8 cellular contexts compared by ENCODE assay signal in genomic region chr7:101817031-101817929, GRCh38. TPM values are rescaled to one million over a fixed set of nuclear protein-coding genes. Genes with fewer than 3 reads are reported as not detected.
DNase-seq lines count a peak whose midpoint lies in the region; ATAC-seq and TF ChIP-seq lines count a peak whose summit lies in the region.

A gene with protein sequence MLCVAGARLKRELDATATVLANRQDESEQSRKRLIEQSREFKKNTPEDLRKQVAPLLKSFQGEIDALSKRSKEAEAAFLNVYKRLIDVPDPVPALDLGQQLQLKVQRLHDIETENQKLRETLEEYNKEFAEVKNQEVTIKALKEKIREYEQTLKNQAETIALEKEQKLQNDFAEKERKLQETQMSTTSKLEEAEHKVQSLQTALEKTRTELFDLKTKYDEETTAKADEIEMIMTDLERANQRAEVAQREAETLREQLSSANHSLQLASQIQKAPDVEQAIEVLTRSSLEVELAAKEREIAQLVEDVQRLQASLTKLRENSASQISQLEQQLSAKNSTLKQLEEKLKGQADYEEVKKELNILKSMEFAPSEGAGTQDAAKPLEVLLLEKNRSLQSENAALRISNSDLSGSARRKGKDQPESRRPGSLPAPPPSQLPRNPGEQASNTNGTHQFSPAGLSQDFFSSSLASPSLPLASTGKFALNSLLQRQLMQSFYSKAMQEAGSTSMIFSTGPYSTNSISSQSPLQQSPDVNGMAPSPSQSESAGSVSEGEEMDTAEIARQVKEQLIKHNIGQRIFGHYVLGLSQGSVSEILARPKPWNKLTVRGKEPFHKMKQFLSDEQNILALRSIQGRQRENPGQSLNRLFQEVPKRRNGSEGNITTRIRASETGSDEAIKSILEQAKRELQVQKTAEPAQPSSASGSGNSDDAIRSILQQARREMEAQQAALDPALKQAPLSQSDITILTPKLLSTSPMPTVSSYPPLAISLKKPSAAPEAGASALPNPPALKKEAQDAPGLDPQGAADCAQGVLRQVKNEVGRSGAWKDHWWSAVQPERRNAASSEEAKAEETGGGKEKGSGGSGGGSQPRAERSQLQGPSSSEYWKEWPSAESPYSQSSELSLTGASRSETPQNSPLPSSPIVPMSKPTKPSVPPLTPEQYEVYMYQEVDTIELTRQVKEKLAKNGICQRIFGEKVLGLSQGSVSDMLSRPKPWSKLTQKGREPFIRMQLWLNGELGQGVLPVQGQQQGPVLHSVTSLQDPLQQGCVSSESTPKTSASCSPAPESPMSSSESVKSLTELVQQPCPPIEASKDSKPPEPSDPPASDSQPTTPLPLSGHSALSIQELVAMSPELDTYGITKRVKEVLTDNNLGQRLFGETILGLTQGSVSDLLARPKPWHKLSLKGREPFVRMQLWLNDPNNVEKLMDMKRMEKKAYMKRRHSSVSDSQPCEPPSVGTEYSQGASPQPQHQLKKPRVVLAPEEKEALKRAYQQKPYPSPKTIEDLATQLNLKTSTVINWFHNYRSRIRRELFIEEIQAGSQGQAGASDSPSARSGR (N-terminal part only) (plus strand): TSS chr7:101817626. CDS start chr7:101817640, 14 bp downstream.

- H3F3A ChIP-seq in SK-N-SH (replicated peaks; ENCODE audit: insufficient read depth) = peaks cover 15% of the 10 kb centered on the region

- no peaks in the 10 kb centered on the region for H3K9me2 ChIP-seq in SK-N-SH

- no peak within 1 kb of the TSS for H3K9ac ChIP-seq in H9 (ENCODE audit: extremely low read depth, insufficient read length, low read length)
- peak within 1 kb of the TSS; percentile 70 for H3K9ac ChIP-seq in SK-N-SH

- H3K4ac ChIP-seq in H9 (ENCODE audit: low read depth, low read length) = no peak within 1 kb of the TSS

- no peaks in the 10 kb centered on the region for H3K36me3 ChIP-seq in SK-N-SH (replicated peaks in 1 of 2; ENCODE audit: control insufficient read depth in 1 of 2, insufficient read depth in 2 of 2, low read length in 1 of 2)
- no peaks in the 10 kb centered on the region for H3K36me3 ChIP-seq in breast epithelium

- no peak within 1 kb of the TSS for H3K56ac ChIP-seq in H9 (ENCODE audit: insufficient read length, low read depth, low read length)

- H3K27me3 Mint-ChIP-seq in H9 (ENCODE audit: low read depth) = peaks cover 18% of the 10 kb centered on the region

- TF ChIP-seq RAD21 in SK-N-SH (IDR thresholded peaks at IDR 0.05; ENCODE audit: low read length) = no peak

- no peak within 1 kb of the TSS for H2BK20ac ChIP-seq in H9 (ENCODE audit: low read depth, low read length, poor library complexity, severe bottlenecking)

- H3K23ac ChIP-seq in H9 (ENCODE audit: insufficient read length, low read depth, low read length) = no peak within 1 kb of the TSS

- H2BK120ac ChIP-seq in H9 (ENCODE audit: low read depth, low read length, poor library complexity, severe bottlenecking) = no peak within 1 kb of the TSS

- no peak within 1 kb of the TSS for H2AFZ ChIP-seq in H9 (ENCODE audit: low read length)
- H2AFZ ChIP-seq in SK-N-SH (ENCODE audit: low read depth) = no peak within 1 kb of the TSS

- WGBS in H9 (ENCODE audit: extremely low coverage, insufficient read length, low lambda C conversion rate) = no CpG with 5 or more reads among the region's 100 CpGs
- WGBS in SK-N-SH (ENCODE audit: low lambda C conversion rate) = 8% methylated on average over 25 of the region's 100 CpGs

- CTCF ChIA-PET in AG04449 (lab: Yijun Ruan, JAX) (interaction anchor here (0.6 to 1.6 kb wide), 7 partner anchors 9 to 416 kb away, joined by 3 to 5 read pairs (median 3); no protein-coding TSS in a partner anchor), SK-N-SH (lab: Yijun Ruan, JAX) (interaction anchor here (0.6 to 5.7 kb wide), 18 partner anchors 8 to 454 kb away, joined by 3 to 56 read pairs (median 4); no protein-coding TSS in a partner anchor)

- no peak within 1 kb of the TSS for H3K14ac ChIP-seq in H9 (ENCODE audit: insufficient read depth, low read length)

- no peak for DNase-seq in AG04449 (ENCODE audit: low read depth, low spot score)
- DNase-seq in H9 = peak; percentile 33
- peak; percentile 75 for DNase-seq in SK-N-SH
- no peak for DNase-seq in breast epithelium (ENCODE audit: low spot score in 2 of 2)
- DNase-seq in kidney tubule cell (ENCODE audit: low spot score) = peak; percentile 38
- DNase-seq in stimulated activated CD4-positive, alpha-beta T cell treated with anti-CD3 and anti-CD28 coated beads, Interleukin-2, amount 100 ng/mL, for 4 hours (ENCODE audit: low read depth) = peak; percentile 18
- no peak for DNase-seq in pons (ENCODE audit: low spot score)

- peaks cover 47 to 49% of the 10 kb centered on the region in 2 experiments for H3K4me1 Mint-ChIP-seq in H9

- H4K5ac ChIP-seq in H9 (ENCODE audit: insufficient read length, low read depth, low read length) = no peak within 1 kb of the TSS

- H3K4me3 Mint-ChIP-seq in H9 = peak within 1 kb of the TSS; percentile 75 to 90

- H2AK5ac ChIP-seq in H9 (ENCODE audit: insufficient read length, low read length) = no peak within 1 kb of the TSS

- H3K9me3 Mint-ChIP-seq in H9 = no peaks in the 10 kb centered on the region

- no peak within 1 kb of the TSS for H3T11ph ChIP-seq in H9 (ENCODE audit: low read length)

- peaks cover under 1% of the 10 kb centered on the region for H3K79me1 ChIP-seq in H9 (ENCODE audit: insufficient read depth, low read depth, low read length, poor library complexity, severe bottlenecking)

- no peak within 1 kb of the TSS for H4K8ac ChIP-seq in H9 (replicated peaks; ENCODE audit: insufficient read length, low read depth, low read length)

- no peak within 1 kb of the TSS for H2BK5ac ChIP-seq in H9 (ENCODE audit: insufficient read length, low read length)

- peaks cover 17% of the 10 kb centered on the region for H3K23me2 ChIP-seq in H9 (ENCODE audit: insufficient read length, low read depth, low read length, poor library complexity, severe bottlenecking)

- POLR2A ChIA-PET in AG04449 (lab: Yijun Ruan, JAX) (interaction anchor here (0.5 kb wide), 1 partner anchor 123 kb away, joined by 3 read pairs; no protein-coding TSS in a partner anchor), SK-N-SH (lab: Yijun Ruan, JAX) (interaction anchor here (0.5 kb wide), 1 partner anchor 564 kb away, joined by 3 read pairs; no protein-coding TSS in a partner anchor)

- H3K36me3 Mint-ChIP-seq in H9 (ENCODE audit: insufficient read depth in 1 of 3, low read depth in 3 of 3) = no peaks in the 10 kb centered on the region; a peak in 3 of 7 replicates

- H3K18ac ChIP-seq in H9 (ENCODE audit: insufficient read length, low read depth, low read length) = no peak within 1 kb of the TSS

- no peak for TF ChIP-seq POLR2A in breast epithelium (IDR thresholded peaks at IDR 0.05)

- H3K4me1 ChIP-seq in H9 (ENCODE audit: insufficient read depth, low read length) (peaks cover 6% of the 10 kb centered on the region), SK-N-SH (ENCODE audit: control insufficient read depth in 1 of 2, insufficient read depth in 2 of 2, low read depth in 1 of 2, low read length in 1 of 2) (peaks cover 18 to 44% of the 10 kb centered on the region in 2 experiments; a peak in 3 of 4 replicates), breast epithelium (no peaks in the 10 kb centered on the region)

- H3K4me2 ChIP-seq in H9 (ENCODE audit: insufficient read depth, insufficient read length, low read length) (peak within 1 kb of the TSS; percentile 79), SK-N-SH (peak within 1 kb of the TSS; percentile 75)

- no peak for ATAC-seq in HG03571 (IDR thresholded peaks at IDR 0.05; ENCODE audit: unreplicated experiment)

- no peaks in the 10 kb centered on the region for H3K27me3 ChIP-seq in H9 (ENCODE audit: insufficient read depth, low read length)
- H3K27me3 ChIP-seq in SK-N-SH (ENCODE audit: insufficient read depth) = no peaks in the 10 kb centered on the region
- H3K27me3 ChIP-seq in breast epithelium = peaks cover 0 to 11% of the 10 kb centered on the region in 2 donors

- H3K9me3 ChIP-seq in H9 (ENCODE audit: control insufficient read depth, low read depth, low read length) (no peaks in the 10 kb centered on the region), SK-N-SH (no peaks in the 10 kb centered on the region), breast epithelium (no peaks in the 10 kb centered on the region)

- H2BK12ac ChIP-seq in H9 (ENCODE audit: insufficient read length, low read depth, low read length) = no peak within 1 kb of the TSS

- TF ChIP-seq CTCF in AG04449 (IDR thresholded peaks at IDR 0.05; ENCODE audit: insufficient read depth, low read length, missing control alignments) (no peak), H9 (conservative IDR thresholded peaks at IDR 0.05) (no peak), SK-N-SH (IDR thresholded peaks at IDR 0.05) (no peak), breast epithelium (IDR thresholded peaks at IDR 0.05) (no peak)

- H3K4me3 ChIP-seq in AG04449 (ENCODE audit: low read depth, low read length) = peak within 1 kb of the TSS; percentile 62
- H3K4me3 ChIP-seq in SK-N-SH (ENCODE audit: low read depth in 2 of 2, low read length in 1 of 2) = peak within 1 kb of the TSS; percentile 68 to 97
- peak within 1 kb of the TSS; percentile 70 to 93 (median 87) for H3K4me3 ChIP-seq in breast epithelium

- H3K79me2 ChIP-seq in H9 (ENCODE audit: insufficient read depth, low read length) = peaks cover 24% of the 10 kb centered on the region; the same call in 1 of the 2 replicates
- peaks cover 59% of the 10 kb centered on the region for H3K79me2 ChIP-seq in SK-N-SH (ENCODE audit: insufficient read depth)

- intact Hi-C loops in breast epithelium (cut with DNase I; ENCODE audit: low total_unique reads) = no loop called here

- no peak within 1 kb of the TSS for H4K91ac ChIP-seq in H9 (ENCODE audit: insufficient read length, low read depth, low read length)

- H4K20me1 ChIP-seq in H9 (ENCODE audit: control insufficient read depth, insufficient read depth, insufficient read length) = no peaks in the 10 kb centered on the region
- H4K20me1 ChIP-seq in SK-N-SH (ENCODE audit: insufficient read depth) = peaks cover 45% of the 10 kb centered on the region

- H2BK15ac ChIP-seq in H9 (ENCODE audit: low read depth, low read length) = no peak within 1 kb of the TSS

- H3K27ac Mint-ChIP-seq in H9 = no peak within 1 kb of the TSS; a peak in 1 of 7 replicates

- no peak within 1 kb of the TSS for H3K27ac ChIP-seq in H9 (ENCODE audit: insufficient read length, low read depth, low read length)
- peak within 1 kb of the TSS in 1 of 2 experiments; percentile 94; a peak in 3 of 4 replicates for H3K27ac ChIP-seq in SK-N-SH (ENCODE audit: low read depth in 2 of 2, low read length in 1 of 2)
- H3K27ac ChIP-seq in breast epithelium = peak within 1 kb of the TSS in 1 of 2 donors; percentile 19

- no peak for TF ChIP-seq EP300 in SK-N-SH (IDR thresholded peaks at IDR 0.05; ENCODE audit: borderline replicate concordance in 1 of 2, low read depth in 1 of 2, low read length in 1 of 2)

TF ChIP-seq in SK-N-SH, 30 proteins besides CTCF, POLR2A, EP300 and RAD21 (continues in another document):
- TF ChIP-seq, protein P1, sequence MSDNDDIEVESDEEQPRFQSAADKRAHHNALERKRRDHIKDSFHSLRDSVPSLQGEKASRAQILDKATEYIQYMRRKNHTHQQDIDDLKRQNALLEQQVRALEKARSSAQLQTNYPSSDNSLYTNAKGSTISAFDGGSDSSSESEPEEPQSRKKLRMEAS (IDR thresholded peaks at IDR 0.05; ENCODE audit: low read depth) = 0 out of 2 replicates have a peak, but pooled peaks have one; percentile 36

RNA-seq across cellular contexts. Expression of the gene that starts here (rescaled TPM):
- total RNA-seq in H9 (2021) = 53.5 and 60.5 TPM in 2 replicates
- polyA plus RNA-seq in SK-N-SH (2012; rRNA removed) = 47.0 and 68.6 TPM in 2 replicates
- polyA plus RNA-seq in SK-N-SH (2012; cell fraction: cytosol; rRNA removed) = 46.5 and 58.2 TPM in 2 replicates
- polyA plus RNA-seq in SK-N-SH (2012; cell fraction: nucleus; rRNA removed) = 38.6 and 51.0 TPM in 2 replicates
- total RNA-seq in breast epithelium = 10 to 100 TPM; 35.1 to 54.4 (median 41.1) TPM

Comparison
In these comparisons a context has a peak if more than half of its experiments do, and no peak if none do; other contexts are left out.
1. DNase-seq: peak in H9 (single experiment), SK-N-SH (single experiment), kidney tubule cell (single experiment) and stimulated activated CD4-positive, alpha-beta T cell treated with anti-CD3 and anti-CD28 coated beads, Interleukin-2, amount 100 ng/mL, for 4 hours (single experiment); none in AG04449 (single experiment), breast epithelium (0 of 2) and pons (single experiment).
2. Peak in every context shown above with its lines, with median percentiles within 50 percentile points of each other: H3K4me3 ChIP-seq.